In the genomic region with DNA sequence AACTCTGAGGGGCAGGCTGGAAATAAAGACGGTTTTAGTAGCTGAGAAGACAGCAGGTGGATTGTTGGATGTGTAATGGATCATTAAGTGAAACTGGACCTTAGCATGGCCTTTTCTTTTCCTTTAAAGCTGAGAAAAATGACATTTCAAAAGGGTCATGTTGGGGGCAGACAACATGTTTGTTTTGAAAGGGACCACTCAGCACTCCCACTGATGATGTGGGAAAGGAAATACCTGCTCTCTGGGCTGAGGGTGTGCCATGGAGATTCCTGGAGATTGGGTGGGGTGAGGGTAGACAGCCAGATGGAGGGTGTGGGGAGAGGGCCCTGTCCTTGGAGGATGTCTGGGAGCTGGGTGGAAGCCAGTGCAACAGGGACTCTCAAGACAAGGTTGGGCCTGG, we compare ENCODE assay signal across 1 cellular context.
TF ChIP-seq lines count a peak whose summit lies in the region.

No MANE protein-coding gene starts in this region.

TF ChIP-seq in endothelial cell of umbilical vein, 7 proteins besides CTCF, POLR2A, EP300 and RAD21:
- TF ChIP-seq, protein P1, sequence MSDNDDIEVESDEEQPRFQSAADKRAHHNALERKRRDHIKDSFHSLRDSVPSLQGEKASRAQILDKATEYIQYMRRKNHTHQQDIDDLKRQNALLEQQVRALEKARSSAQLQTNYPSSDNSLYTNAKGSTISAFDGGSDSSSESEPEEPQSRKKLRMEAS (IDR thresholded peaks at IDR 0.05; ENCODE audit: insufficient read depth, insufficient read length), result no peak
- TF ChIP-seq FOS (IDR thresholded peaks at IDR 0.05; ENCODE audit: borderline replicate concordance, insufficient read depth, low read length), result no peak
- TF ChIP-seq GATA2 (IDR thresholded peaks at IDR 0.05; ENCODE audit: insufficient read depth, insufficient read length, low read depth, low read length), result no peak
- no peak for TF ChIP-seq EZH2 (IDR thresholded peaks at IDR 0.05; ENCODE audit: borderline replicate concordance, low read depth, low read length, severe bottlenecking)
- TF ChIP-seq POLR2AphosphoS5 (IDR thresholded peaks at IDR 0.05; ENCODE audit: insufficient read depth, low read depth, low read length), result no peak
- no peak for TF ChIP-seq JUN (IDR thresholded peaks at IDR 0.05; ENCODE audit: borderline replicate concordance, insufficient read depth, insufficient read length, low read depth)
- TF ChIP-seq MYC (IDR thresholded peaks at IDR 0.05; ENCODE audit: low read depth, low read length), result no peak
